In the genomic region with DNA sequence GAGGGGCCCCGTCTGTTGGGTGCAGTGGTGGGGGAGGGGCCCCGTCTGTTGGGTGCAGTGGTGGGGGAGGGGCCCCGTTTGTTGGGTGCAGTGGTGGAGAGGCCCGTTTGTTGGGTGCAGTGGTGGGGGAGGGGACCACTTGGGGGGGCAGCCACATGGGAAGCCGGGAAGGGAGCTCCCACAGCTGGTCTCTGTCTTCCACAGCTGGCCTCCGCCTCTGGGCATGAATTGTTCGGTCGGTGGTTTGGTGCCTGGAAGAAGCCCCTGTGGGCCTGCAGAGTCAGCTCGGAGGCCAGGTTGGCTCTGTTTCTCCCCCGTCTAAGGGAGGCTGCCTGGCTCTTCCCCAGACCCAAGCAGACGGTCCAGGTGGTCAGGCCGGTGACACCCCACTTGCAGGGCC, we compare ENCODE assay signal across 28 cellular contexts.
"Had no signal": no experiment of that assay in that cellular context is flagged by ENCODE, and none has a peak within 500 bp of the region (broad histone marks: within the 10 kb centered on the region; RNA-seq: fewer than 3 reads in every experiment).

No MANE protein-coding gene starts in this region.

- H3K4me3 ChIP-seq: hepatocyte, left lung, ovary, prostate gland, right lobe of liver, upper lobe of right lung had no signal

- H3K36me3 Mint-ChIP-seq: activated naive CD8-positive, alpha-beta T cell treated with anti-CD3 and anti-CD28 coated beads for 36 hours; stimulated activated naive B cell treated with anti-CD40 and anti-IgM and Interleukin-4, amounts not matched to agents 10 μg/mL and 1 μg/mL and 100 μg/mL, for 72 hours had no signal

- H3K36me3 ChIP-seq: left lung, neutrophil, ovary, prostate gland, right lobe of liver, upper lobe of right lung had no signal

- H3K27ac ChIP-seq: neutrophil, prostate gland, right lobe of liver, upper lobe of right lung had no signal

- H3K27ac Mint-ChIP-seq: activated B cell treated with CpG ODN at 0.5 μM for 24 hours; activated CD4-positive, alpha-beta T cell treated with anti-CD3 and anti-CD28 coated beads for 36 hours; activated naive CD8-positive, alpha-beta T cell treated with anti-CD3 and anti-CD28 coated beads for 36 hours; activated T-helper 2 cell treated with anti-CD3 and anti-CD28 coated beads, Interferon-gamma antibody, Interleukin-2, Interleukin-4, amounts not matched to agents 10 μg/mL and 5 μg/mL and 100 μg/mL, durations not matched to agents 14 hours and 24 hours and 36 hours; dendritic cell treated with granulocyte-macrophage colony-stimulating factor and Interleukin-4, amounts not matched to agents 40 ng/mL and 50 ng/mL, for 4 days; nephron; stimulated activated naive B cell treated with anti-CD40 and anti-IgM and Interleukin-4, amounts not matched to agents 10 μg/mL and 1 μg/mL and 100 μg/mL, for 72 hours had no signal

- H3K4me1 ChIP-seq: right lobe of liver had no signal

- DNase-seq: activated B cell treated with CpG ODN at 0.5 μM for 24 hours; activated CD4-positive, alpha-beta T cell treated with anti-CD3 and anti-CD28 coated beads for 36 hours; activated CD4-positive, alpha-beta T cell treated with anti-CD3 and anti-CD28 coated beads, Interleukin-2, amount 50 U/mL, for 4 hours; activated CD8-positive, alpha-beta memory T cell treated with anti-CD3 and anti-CD28 coated beads for 24 hours; activated CD8-positive, alpha-beta memory T cell treated with anti-CD3 and anti-CD28 coated beads, Interleukin-2, amount 50 U/mL, for 4 hours; activated naive CD4-positive, alpha-beta T cell; activated naive CD8-positive, alpha-beta T cell treated with anti-CD3 and anti-CD28 coated beads for 36 hours; activated T-cell treated with anti-CD3 and anti-CD28 coated beads, Interleukin-2, amount 50 U/mL, for 4 hours; effector CD4-positive, alpha-beta T cell; foreskin fibroblast; immature natural killer cell; mammary epithelial cell; ovary; right lobe of liver; small intestine; stimulated activated CD4-positive, alpha-beta T cell treated with anti-CD3 and anti-CD28 coated beads, Interleukin-15, amount 100 ng/mL, for 24 hours; stimulated activated CD8-positive, alpha-beta memory T cell treated with anti-CD3 and anti-CD28 coated beads, Interleukin-4, amount 100 ng/mL, for 48 hours; stimulated activated naive B cell treated with anti-CD40 and anti-IgM and Interleukin-4, amounts not matched to agents 10 μg/mL and 1 μg/mL and 100 μg/mL, for 72 hours; T-helper 9 cell; upper lobe of right lung had no signal

- H3K27me3 Mint-ChIP-seq: activated B cell treated with CpG ODN at 0.5 μM for 24 hours; activated CD4-positive, alpha-beta T cell treated with anti-CD3 and anti-CD28 coated beads for 36 hours; activated naive CD8-positive, alpha-beta T cell treated with anti-CD3 and anti-CD28 coated beads for 36 hours; stimulated activated naive B cell treated with anti-CD40 and anti-IgM and Interleukin-4, amounts not matched to agents 10 μg/mL and 1 μg/mL and 100 μg/mL, for 72 hours had no signal

- H3K4me2 ChIP-seq: hepatocyte had no signal

- H3K4me3 Mint-ChIP-seq: activated B cell treated with CpG ODN at 0.5 μM for 24 hours; activated CD4-positive, alpha-beta T cell treated with anti-CD3 and anti-CD28 coated beads for 36 hours; activated naive CD8-positive, alpha-beta T cell treated with anti-CD3 and anti-CD28 coated beads for 36 hours; activated T-cell treated with anti-CD3 and anti-CD28 coated beads, Interleukin-2, amount 50 U/mL, for 4 hours; dendritic cell treated with granulocyte-macrophage colony-stimulating factor and Interleukin-4, amounts not matched to agents 40 ng/mL and 50 ng/mL, for 4 days; immature natural killer cell; mesothelial cell of epicardium; nephron; stimulated activated naive B cell treated with anti-CD40 and anti-IgM and Interleukin-4, amounts not matched to agents 10 μg/mL and 1 μg/mL and 100 μg/mL, for 72 hours had no signal

- H2AFZ ChIP-seq: hepatocyte had no signal

- H3K9me3 Mint-ChIP-seq: activated B cell treated with CpG ODN at 0.5 μM for 24 hours; activated T-cell treated with anti-CD3 and anti-CD28 coated beads, Interleukin-2, amount 50 U/mL, for 4 hours had no signal

- H3K4me1 Mint-ChIP-seq: activated B cell treated with CpG ODN at 0.5 μM for 24 hours; activated CD4-positive, alpha-beta T cell treated with anti-CD3 and anti-CD28 coated beads for 36 hours; activated naive CD8-positive, alpha-beta T cell treated with anti-CD3 and anti-CD28 coated beads for 36 hours had no signal

- H3K27me3 ChIP-seq: hepatocyte, left lung, neutrophil, ovary, right lobe of liver, upper lobe of right lung had no signal

- H3K9me3 ChIP-seq: left lung, neutrophil, ovary, prostate gland, right lobe of liver, upper lobe of right lung had no signal
